In genomic region chr18:79328917-79329316, GRCh38 we compare ENCODE assay signal across 27 cellular contexts.
"Had no signal": no experiment of that assay in that cellular context is flagged by ENCODE, and none has a peak within 500 bp of the region (broad histone marks: within the 10 kb centered on the region; RNA-seq: fewer than 3 reads in every experiment).

No MANE protein-coding gene starts in this region.

- H3K4me1 Mint-ChIP-seq: endodermal cell had no signal

- DNase-seq: colonic mucosa; cortex of kidney; dermis blood vessel endothelial cell; dorsolateral prefrontal cortex; effector CD4-positive, alpha-beta T cell; effector CD8-positive, alpha-beta T cell; effector memory CD4-positive, alpha-beta T cell; effector memory CD8-positive, alpha-beta T cell; endodermal cell; erythroblast; esophagus squamous epithelium; foreskin fibroblast; foreskin keratinocyte; foreskin melanocyte; gastrocnemius medialis; glutamatergic neuron; heart left ventricle; heart right ventricle had no signal

- H3K4me3 Mint-ChIP-seq: dendritic cell treated with granulocyte-macrophage colony-stimulating factor and Interleukin-4, amounts not matched to agents 40 ng/mL and 50 ng/mL, for 4 days; endodermal cell had no signal

- FAIRE-seq: colon, endometrium, endothelial cell of umbilical vein, frontal cortex had no signal

- H3K9me3 ChIP-seq: colonic mucosa, esophagus muscularis mucosa, esophagus squamous epithelium, gastrocnemius medialis, gastroesophageal sphincter, heart left ventricle, heart right ventricle had no signal

- H3K27me3 Mint-ChIP-seq: dendritic cell treated with granulocyte-macrophage colony-stimulating factor and Interleukin-4, amounts not matched to agents 40 ng/mL and 50 ng/mL, for 4 days; effector memory CD8-positive, alpha-beta T cell had no signal

- H3K4me1 ChIP-seq: colonic mucosa, esophagus muscularis mucosa, esophagus squamous epithelium, foreskin keratinocyte, gastrocnemius medialis, gastroesophageal sphincter, heart left ventricle, heart right ventricle had no signal

- H3K27ac ChIP-seq: colonic mucosa, coronary artery, dorsolateral prefrontal cortex, epithelial cell of prostate, esophagus muscularis mucosa, esophagus squamous epithelium, foreskin keratinocyte, gastrocnemius medialis, gastroesophageal sphincter, heart left ventricle, heart right ventricle had no signal

- H3K36me3 ChIP-seq: colonic mucosa had no signal

- H3K27ac Mint-ChIP-seq: dendritic cell treated with granulocyte-macrophage colony-stimulating factor and Interleukin-4, amounts not matched to agents 40 ng/mL and 50 ng/mL, for 4 days; endodermal cell had no signal

- H3K4me3 ChIP-seq: colonic mucosa, coronary artery, dorsolateral prefrontal cortex, esophagus muscularis mucosa, esophagus squamous epithelium, gastrocnemius medialis, gastroesophageal sphincter, heart left ventricle, heart right ventricle had no signal

- H3K27me3 ChIP-seq: colonic mucosa, dorsolateral prefrontal cortex, esophagus muscularis mucosa, esophagus squamous epithelium, foreskin keratinocyte, gastrocnemius medialis, gastroesophageal sphincter, heart left ventricle, heart right ventricle had no signal
